Comparison of ENCODE assay signal across 10 cellular contexts in the genomic region with DNA sequence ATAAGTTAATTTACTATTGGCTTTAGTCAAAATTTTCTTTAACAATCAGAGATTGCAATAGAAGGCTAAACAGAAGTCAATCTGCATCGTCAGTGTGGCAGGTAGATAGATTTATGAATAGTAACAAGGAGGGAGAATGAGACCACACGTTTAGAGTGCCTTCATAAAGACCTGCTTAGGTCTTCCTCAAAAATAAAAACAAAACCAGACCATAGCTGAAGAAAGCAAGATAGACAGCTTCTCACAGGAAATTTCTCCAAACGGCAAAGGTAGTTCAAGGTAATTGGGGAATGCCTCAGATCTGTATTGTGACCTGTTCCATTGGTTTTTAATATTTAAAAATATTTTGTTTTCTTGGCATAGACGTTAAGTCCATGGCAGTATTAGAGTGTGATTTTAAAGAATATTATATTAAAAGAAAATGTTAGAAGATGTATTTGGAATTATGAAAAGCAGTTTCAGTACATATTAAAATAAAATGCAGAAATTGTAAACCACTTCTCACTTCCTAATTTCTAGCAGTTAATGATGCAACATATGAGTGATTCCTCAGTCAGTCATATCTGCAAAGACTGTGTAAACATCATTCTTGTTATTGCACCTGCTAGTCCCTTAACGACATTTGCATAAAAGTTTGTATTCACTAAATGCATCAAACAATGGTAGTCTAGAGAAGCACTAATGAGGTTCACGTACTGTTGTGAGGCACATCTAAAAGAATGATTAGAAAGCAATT.
DNase-seq lines count a peak whose midpoint lies in the region; ATAC-seq and TF ChIP-seq lines count a peak whose summit lies in the region.
"Had no signal": no experiment of that assay in that cellular context is flagged by ENCODE, and none has a peak within 500 bp of the region (broad histone marks: within the 10 kb centered on the region; RNA-seq: fewer than 3 reads in every experiment).

No MANE protein-coding gene starts in this region.

- H3K9ac ChIP-seq in neural progenitor cell = no peak overlapping the region

- no peaks in the 10 kb centered on the region for H3K79me2 ChIP-seq in neural progenitor cell (ENCODE audit: low read depth)

- no peak overlapping the region for H3K4me2 ChIP-seq in neural progenitor cell

- H3K36me3 ChIP-seq in neural progenitor cell = no peaks in the 10 kb centered on the region
- H3K36me3 ChIP-seq: spleen had no signal

- H3F3A ChIP-seq in neural progenitor cell (ENCODE audit: low read depth) = no peaks in the 10 kb centered on the region

- no peaks in the 10 kb centered on the region for H3K36me3 Mint-ChIP-seq in T-helper 17 cell (ENCODE audit: low read depth)
- no peaks in the 10 kb centered on the region for H3K36me3 Mint-ChIP-seq in neural progenitor cell

- H3K4me1 Mint-ChIP-seq in T-helper 17 cell (no peaks in the 10 kb centered on the region), neural progenitor cell (peaks cover 5% of the 10 kb centered on the region)

- H3K27ac ChIP-seq in neural progenitor cell = no peak overlapping the region

- H3K4me1 ChIP-seq in neural progenitor cell = peaks cover 10% of the 10 kb centered on the region

- H3K9me3 Mint-ChIP-seq in neural progenitor cell = peaks cover 3% of the 10 kb centered on the region

- ATAC-seq in GM18517 (IDR thresholded peaks at IDR 0.05; ENCODE audit: unreplicated experiment) = peak; percentile 95
- peak; percentile 94 for ATAC-seq in GM21723 (IDR thresholded peaks at IDR 0.05; ENCODE audit: unreplicated experiment)
- peak; percentile 95 for ATAC-seq in HG03442 (IDR thresholded peaks at IDR 0.05; ENCODE audit: unreplicated experiment)
- peak; percentile 59 for ATAC-seq in T-helper 17 cell

- DNase-seq in T-helper 17 cell = no peak
- DNase-seq in neural progenitor cell (ENCODE audit: low spot score) = no peak
- DNase-seq in NCI-H345 treated with DMSO at 0.1 percent for 48 hours (lab: John Stamatoyannopoulos, UW; ENCODE audit: unreplicated experiment) = no peak
- no peak for DNase-seq in stimulated activated CD4-positive, alpha-beta T cell treated with anti-CD3 and anti-CD28 coated beads, Interleukin-2, amount 100 ng/mL, for 48 hours
- DNase-seq in central memory CD4-positive, alpha-beta T cell = no peak
- DNase-seq: DND-41, spleen had no signal

- H2AFZ ChIP-seq in neural progenitor cell (replicated peaks) = no peak overlapping the region

- no peaks in the 10 kb centered on the region for H4K20me1 ChIP-seq in neural progenitor cell (ENCODE audit: low read depth)

- H3K27me3 Mint-ChIP-seq in T-helper 17 cell = peaks cover 10% of the 10 kb centered on the region
- H3K27me3 Mint-ChIP-seq in neural progenitor cell (ENCODE audit: insufficient read depth, low read depth) = peaks cover 3% of the 10 kb centered on the region

- H3K27ac Mint-ChIP-seq in T-helper 17 cell (no peak overlapping the region), neural progenitor cell (no peak overlapping the region)

- H3K4me3 ChIP-seq in neural progenitor cell = no peak overlapping the region
- H3K4me3 ChIP-seq: spleen had no signal

- H3K27me3 ChIP-seq in neural progenitor cell = no peaks in the 10 kb centered on the region
- H3K27me3 ChIP-seq: spleen had no signal

- no peaks in the 10 kb centered on the region for H3K9me3 ChIP-seq in T-helper 17 cell (ENCODE audit: control insufficient read depth, low read length, poor library complexity, severe bottlenecking)
- no peaks in the 10 kb centered on the region for H3K9me3 ChIP-seq in neural progenitor cell (ENCODE audit: low read depth)
- H3K9me3 ChIP-seq: spleen had no signal

- no peak for TF ChIP-seq CTCF in neural progenitor cell (IDR thresholded peaks at IDR 0.05)

- H3K4me3 Mint-ChIP-seq in T-helper 17 cell = no peak overlapping the region
- no peak overlapping the region for H3K4me3 Mint-ChIP-seq in neural progenitor cell
